ENCODE assay signal across 1 cellular context in the genomic region with DNA sequence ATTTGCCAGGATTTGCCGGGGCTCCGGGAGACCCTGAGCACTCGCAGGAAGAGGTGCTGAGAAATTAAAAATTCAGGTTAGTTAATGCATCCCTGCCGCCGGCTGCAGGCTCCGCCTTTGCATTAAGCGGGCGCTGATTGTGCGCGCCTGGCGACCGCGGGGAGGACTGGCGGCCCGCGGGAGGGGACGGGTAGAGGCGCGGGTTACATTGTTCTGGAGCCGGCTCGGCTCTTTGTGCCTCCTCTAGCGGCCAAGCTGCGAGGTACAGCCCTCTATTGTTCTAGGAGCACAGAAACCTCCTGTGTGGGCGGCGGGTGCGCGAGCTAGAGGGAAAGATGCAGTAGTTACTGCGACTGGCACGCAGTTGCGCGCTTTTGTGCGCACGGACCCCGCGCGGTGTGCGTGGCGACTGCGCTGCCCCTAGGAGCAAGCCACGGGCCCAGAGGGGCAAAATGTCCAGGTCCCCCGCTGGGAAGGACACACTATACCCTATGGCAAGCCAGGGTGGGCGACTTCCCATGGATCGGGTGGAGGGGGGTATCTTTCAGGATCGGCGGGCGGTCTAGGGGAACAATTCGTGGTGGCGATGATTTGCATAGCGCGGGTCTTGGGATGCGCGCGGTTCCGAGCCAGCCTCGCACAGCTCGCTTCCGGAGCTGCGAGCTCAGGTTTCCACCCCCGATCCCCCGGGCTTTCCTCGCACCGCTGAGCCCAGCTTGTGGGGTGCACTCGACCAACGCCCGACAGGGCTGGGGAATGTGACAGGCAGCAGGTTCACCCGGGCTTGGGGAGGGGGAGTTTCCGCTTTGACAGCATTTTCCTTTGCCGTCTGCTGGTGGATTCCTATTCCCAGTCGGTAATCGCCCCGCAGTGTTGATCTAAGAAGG.
A peak's percentile ranks its signal among the peaks of the same experiment; 100 is the strongest.
TF ChIP-seq lines count a peak whose summit lies in the region.

No MANE protein-coding gene starts in this region.

TF ChIP-seq in HepG2, 621 proteins besides CTCF, POLR2A, EP300 and RAD21 (continued from another document and continues in another):
- TF ChIP-seq, protein P1, sequence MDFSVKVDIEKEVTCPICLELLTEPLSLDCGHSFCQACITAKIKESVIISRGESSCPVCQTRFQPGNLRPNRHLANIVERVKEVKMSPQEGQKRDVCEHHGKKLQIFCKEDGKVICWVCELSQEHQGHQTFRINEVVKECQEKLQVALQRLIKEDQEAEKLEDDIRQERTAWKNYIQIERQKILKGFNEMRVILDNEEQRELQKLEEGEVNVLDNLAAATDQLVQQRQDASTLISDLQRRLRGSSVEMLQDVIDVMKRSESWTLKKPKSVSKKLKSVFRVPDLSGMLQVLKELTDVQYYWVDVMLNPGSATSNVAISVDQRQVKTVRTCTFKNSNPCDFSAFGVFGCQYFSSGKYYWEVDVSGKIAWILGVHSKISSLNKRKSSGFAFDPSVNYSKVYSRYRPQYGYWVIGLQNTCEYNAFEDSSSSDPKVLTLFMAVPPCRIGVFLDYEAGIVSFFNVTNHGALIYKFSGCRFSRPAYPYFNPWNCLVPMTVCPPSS (IDR thresholded peaks at IDR 0.05): no peak
- TF ChIP-seq ZNF546 (CRISPR knock-in tag; conservative IDR thresholded peaks at IDR 0.05) (no peak), FOXA1 (IDR thresholded peaks at IDR 0.05) (no peak), FOXA1 (CRISPR knock-in tag; IDR thresholded peaks at IDR 0.05) (no peak; the same call in 1 of the 2 replicates), CBX2 (IDR thresholded peaks at IDR 0.05; ENCODE audit: low read depth, low read length) (no peak), CBX2 (CRISPR knock-in tag; IDR thresholded peaks at IDR 0.05; ENCODE audit: low read depth) (no peak), ZNF788 (CRISPR knock-in tag; IDR thresholded peaks at IDR 0.05; ENCODE audit: borderline replicate concordance) (peak; percentile 60; the same call in 1 of the 2 replicates), ZBTB33 (CRISPR knock-in tag; IDR thresholded peaks at IDR 0.05) (peak; percentile 53), THAP11 (CRISPR knock-in tag; IDR thresholded peaks at IDR 0.05) (peak; percentile 23; the same call in 1 of the 2 replicates), ZNF230 (CRISPR knock-in tag; IDR thresholded peaks at IDR 0.05) (0 out of 2 replicates have a peak, but pooled peaks have one; percentile 46), AGO2 (optimal IDR thresholded peaks at IDR 0.05; ENCODE audit: low read depth, low read length) (peak; percentile 45), ISL2 (CRISPR knock-in tag; IDR thresholded peaks at IDR 0.05) (no peak), PCBP1 (IDR thresholded peaks at IDR 0.05; ENCODE audit: borderline replicate concordance, low read depth, low read length) (0 out of 2 replicates have a peak, but pooled peaks have one; percentile 32), KDM2A (CRISPR knock-in tag; IDR thresholded peaks at IDR 0.05; ENCODE audit: borderline replicate concordance, low read depth) (peak; percentile 89), ZNF790 (CRISPR knock-in tag; IDR thresholded peaks at IDR 0.05; ENCODE audit: borderline replicate concordance) (0 out of 2 replicates have a peak, but pooled peaks have one; percentile 57), ZNF331 (CRISPR knock-in tag; IDR thresholded peaks at IDR 0.05) (0 out of 2 replicates have a peak, but pooled peaks have one; percentile 18), PITX1 (CRISPR knock-in tag; IDR thresholded peaks at IDR 0.05) (peak; percentile 34; the same call in 1 of the 2 replicates), TBX2 (CRISPR knock-in tag; IDR thresholded peaks at IDR 0.05; ENCODE audit: borderline replicate concordance) (peak; percentile 73), SP5 (CRISPR knock-in tag; IDR thresholded peaks at IDR 0.05; ENCODE audit: borderline replicate concordance, low read depth) (0 out of 2 replicates have a peak, but pooled peaks have one; percentile 6), ZFP1 (CRISPR knock-in tag; IDR thresholded peaks at IDR 0.05) (0 out of 2 replicates have a peak, but pooled peaks have one; percentile 22), PHF21A (CRISPR knock-in tag; IDR thresholded peaks at IDR 0.05) (0 out of 2 replicates have a peak, but pooled peaks have one; percentile 26), ZNF263 (CRISPR knock-in tag; IDR thresholded peaks at IDR 0.05) (peak; percentile 86), ZSCAN9 (CRISPR knock-in tag; IDR thresholded peaks at IDR 0.05; ENCODE audit: borderline replicate concordance) (peak; percentile 64; the same call in 1 of the 2 replicates), ARNT2 (CRISPR knock-in tag; IDR thresholded peaks at IDR 0.05; ENCODE audit: low read depth) (0 out of 2 replicates have a peak, but pooled peaks have one; percentile 28), BHLHE40 (IDR thresholded peaks at IDR 0.05; ENCODE audit: low read length) (0 out of 2 replicates have a peak, but pooled peaks have one; percentile 11), ZNF280D (CRISPR knock-in tag; IDR thresholded peaks at IDR 0.05) (peak; percentile 66; the same call in 1 of the 2 replicates), XRCC5 (optimal IDR thresholded peaks at IDR 0.05; ENCODE audit: low read length) (peak; percentile 59), SKI (IDR thresholded peaks at IDR 0.05; ENCODE audit: partially characterized antibody) (no peak), ZFP90 (CRISPR knock-in tag; IDR thresholded peaks at IDR 0.05; ENCODE audit: borderline replicate concordance) (no peak), ZNF777 (CRISPR knock-in tag; IDR thresholded peaks at IDR 0.05) (peak; percentile 16; the same call in 1 of the 2 replicates), STAG1 (CRISPR knock-in tag; IDR thresholded peaks at IDR 0.05) (peak; percentile 79), RFX3 (CRISPR knock-in tag; IDR thresholded peaks at IDR 0.05) (no peak), BCL6 (CRISPR knock-in tag; IDR thresholded peaks at IDR 0.05) (peak; percentile 43; the same call in 1 of the 2 replicates), ZNF205 (CRISPR knock-in tag; IDR thresholded peaks at IDR 0.05) (peak; percentile 63; the same call in 1 of the 2 replicates), ZNF598 (CRISPR knock-in tag; IDR thresholded peaks at IDR 0.05; ENCODE audit: borderline replicate concordance) (no peak), ZFY (CRISPR knock-in tag; IDR thresholded peaks at IDR 0.05) (0 out of 2 replicates have a peak, but pooled peaks have one; percentile 9), MEIS1 (CRISPR knock-in tag; IDR thresholded peaks at IDR 0.05; ENCODE audit: borderline replicate concordance) (0 out of 2 replicates have a peak, but pooled peaks have one; percentile 62), MYC (CRISPR knock-in tag; IDR thresholded peaks at IDR 0.05; ENCODE audit: borderline replicate concordance) (0 out of 2 replicates have a peak, but pooled peaks have one; percentile 5), AGO1 (IDR thresholded peaks at IDR 0.05; ENCODE audit: low read depth, low read length, poor library complexity, severe bottlenecking) (peak; percentile 63)
- TF ChIP-seq, protein P2, sequence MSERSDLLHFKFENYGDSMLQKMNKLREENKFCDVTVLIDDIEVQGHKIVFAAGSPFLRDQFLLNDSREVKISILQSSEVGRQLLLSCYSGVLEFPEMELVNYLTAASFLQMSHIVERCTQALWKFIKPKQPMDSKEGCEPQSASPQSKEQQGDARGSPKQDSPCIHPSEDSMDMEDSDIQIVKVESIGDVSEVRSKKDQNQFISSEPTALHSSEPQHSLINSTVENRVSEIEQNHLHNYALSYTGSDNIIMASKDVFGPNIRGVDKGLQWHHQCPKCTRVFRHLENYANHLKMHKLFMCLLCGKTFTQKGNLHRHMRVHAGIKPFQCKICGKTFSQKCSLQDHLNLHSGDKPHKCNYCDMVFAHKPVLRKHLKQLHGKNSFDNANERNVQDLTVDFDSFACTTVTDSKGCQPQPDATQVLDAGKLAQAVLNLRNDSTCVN (CRISPR knock-in tag; IDR thresholded peaks at IDR 0.05; ENCODE audit: borderline replicate concordance): no peak
- TF ChIP-seq, protein P3, sequence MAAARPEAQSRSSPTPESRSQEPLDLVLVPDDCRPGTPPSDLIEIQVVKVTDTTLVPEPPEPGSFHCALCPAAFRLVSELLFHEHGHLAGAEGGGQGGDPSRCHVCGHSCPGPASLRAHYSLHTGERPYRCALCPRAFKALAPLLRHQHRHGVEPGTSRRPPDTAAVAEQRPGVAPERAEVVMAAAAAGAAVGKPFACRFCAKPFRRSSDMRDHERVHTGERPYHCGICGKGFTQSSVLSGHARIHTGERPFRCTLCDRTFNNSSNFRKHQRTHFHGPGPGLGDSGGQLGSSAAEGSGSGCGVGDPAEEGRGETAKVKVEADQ (CRISPR knock-in tag; IDR thresholded peaks at IDR 0.05; ENCODE audit: borderline replicate concordance): peak; percentile 58; the same call in 1 of the 2 replicates
- TF ChIP-seq, protein P4, sequence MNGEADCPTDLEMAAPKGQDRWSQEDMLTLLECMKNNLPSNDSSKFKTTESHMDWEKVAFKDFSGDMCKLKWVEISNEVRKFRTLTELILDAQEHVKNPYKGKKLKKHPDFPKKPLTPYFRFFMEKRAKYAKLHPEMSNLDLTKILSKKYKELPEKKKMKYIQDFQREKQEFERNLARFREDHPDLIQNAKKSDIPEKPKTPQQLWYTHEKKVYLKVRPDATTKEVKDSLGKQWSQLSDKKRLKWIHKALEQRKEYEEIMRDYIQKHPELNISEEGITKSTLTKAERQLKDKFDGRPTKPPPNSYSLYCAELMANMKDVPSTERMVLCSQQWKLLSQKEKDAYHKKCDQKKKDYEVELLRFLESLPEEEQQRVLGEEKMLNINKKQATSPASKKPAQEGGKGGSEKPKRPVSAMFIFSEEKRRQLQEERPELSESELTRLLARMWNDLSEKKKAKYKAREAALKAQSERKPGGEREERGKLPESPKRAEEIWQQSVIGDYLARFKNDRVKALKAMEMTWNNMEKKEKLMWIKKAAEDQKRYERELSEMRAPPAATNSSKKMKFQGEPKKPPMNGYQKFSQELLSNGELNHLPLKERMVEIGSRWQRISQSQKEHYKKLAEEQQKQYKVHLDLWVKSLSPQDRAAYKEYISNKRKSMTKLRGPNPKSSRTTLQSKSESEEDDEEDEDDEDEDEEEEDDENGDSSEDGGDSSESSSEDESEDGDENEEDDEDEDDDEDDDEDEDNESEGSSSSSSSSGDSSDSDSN (CRISPR knock-in tag; IDR thresholded peaks at IDR 0.05): peak; percentile 58; the same call in 1 of the 2 replicates
- TF ChIP-seq, protein P5, sequence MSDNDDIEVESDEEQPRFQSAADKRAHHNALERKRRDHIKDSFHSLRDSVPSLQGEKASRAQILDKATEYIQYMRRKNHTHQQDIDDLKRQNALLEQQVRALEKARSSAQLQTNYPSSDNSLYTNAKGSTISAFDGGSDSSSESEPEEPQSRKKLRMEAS (IDR thresholded peaks at IDR 0.05): 0 out of 2 replicates have a peak, but pooled peaks have one; percentile 5
- TF ChIP-seq, protein P6, sequence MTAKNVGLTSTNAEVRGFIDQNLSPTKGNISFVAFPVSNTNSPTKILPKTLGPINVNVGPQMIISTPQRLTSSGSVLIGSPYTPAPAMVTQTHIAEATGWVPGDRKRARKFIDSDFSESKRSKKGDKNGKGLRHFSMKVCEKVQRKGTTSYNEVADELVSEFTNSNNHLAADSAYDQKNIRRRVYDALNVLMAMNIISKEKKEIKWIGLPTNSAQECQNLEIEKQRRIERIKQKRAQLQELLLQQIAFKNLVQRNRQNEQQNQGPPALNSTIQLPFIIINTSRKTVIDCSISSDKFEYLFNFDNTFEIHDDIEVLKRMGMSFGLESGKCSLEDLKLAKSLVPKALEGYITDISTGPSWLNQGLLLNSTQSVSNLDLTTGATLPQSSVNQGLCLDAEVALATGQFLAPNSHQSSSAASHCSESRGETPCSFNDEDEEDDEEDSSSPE (CRISPR knock-in tag; IDR thresholded peaks at IDR 0.05): peak; percentile 42; the same call in 1 of the 2 replicates
- TF ChIP-seq, protein P7, sequence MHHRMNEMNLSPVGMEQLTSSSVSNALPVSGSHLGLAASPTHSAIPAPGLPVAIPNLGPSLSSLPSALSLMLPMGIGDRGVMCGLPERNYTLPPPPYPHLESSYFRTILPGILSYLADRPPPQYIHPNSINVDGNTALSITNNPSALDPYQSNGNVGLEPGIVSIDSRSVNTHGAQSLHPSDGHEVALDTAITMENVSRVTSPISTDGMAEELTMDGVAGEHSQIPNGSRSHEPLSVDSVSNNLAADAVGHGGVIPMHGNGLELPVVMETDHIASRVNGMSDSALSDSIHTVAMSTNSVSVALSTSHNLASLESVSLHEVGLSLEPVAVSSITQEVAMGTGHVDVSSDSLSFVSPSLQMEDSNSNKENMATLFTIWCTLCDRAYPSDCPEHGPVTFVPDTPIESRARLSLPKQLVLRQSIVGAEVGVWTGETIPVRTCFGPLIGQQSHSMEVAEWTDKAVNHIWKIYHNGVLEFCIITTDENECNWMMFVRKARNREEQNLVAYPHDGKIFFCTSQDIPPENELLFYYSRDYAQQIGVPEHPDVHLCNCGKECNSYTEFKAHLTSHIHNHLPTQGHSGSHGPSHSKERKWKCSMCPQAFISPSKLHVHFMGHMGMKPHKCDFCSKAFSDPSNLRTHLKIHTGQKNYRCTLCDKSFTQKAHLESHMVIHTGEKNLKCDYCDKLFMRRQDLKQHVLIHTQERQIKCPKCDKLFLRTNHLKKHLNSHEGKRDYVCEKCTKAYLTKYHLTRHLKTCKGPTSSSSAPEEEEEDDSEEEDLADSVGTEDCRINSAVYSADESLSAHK (CRISPR knock-in tag; IDR thresholded peaks at IDR 0.05; ENCODE audit: borderline replicate concordance): 0 out of 2 replicates have a peak, but pooled peaks have one; percentile 38
